12 cellular contexts compared by ENCODE assay signal in the genomic region with DNA sequence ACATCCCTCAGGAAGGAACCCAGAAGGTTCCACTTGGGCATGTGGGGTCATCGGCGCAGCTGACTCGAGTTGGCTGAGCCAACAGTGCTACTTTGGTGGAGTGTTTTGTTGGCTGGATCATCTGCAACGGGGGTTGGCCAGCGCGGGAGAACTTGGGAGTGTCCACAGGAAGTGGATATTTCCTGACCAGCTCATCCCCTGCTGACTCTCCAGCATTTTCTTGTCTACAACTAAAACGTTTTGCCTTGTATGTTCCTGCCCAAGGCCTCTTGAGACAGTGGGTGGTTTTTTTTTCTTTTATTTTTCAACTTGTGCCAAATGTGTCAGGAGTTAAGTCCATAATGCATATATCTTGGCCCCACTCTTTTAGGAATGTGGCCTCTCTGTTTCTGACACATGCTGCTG.
A peak's percentile ranks its signal among the peaks of the same experiment; 100 is the strongest.
DNase-seq lines count a peak whose midpoint lies in the region; ATAC-seq and TF ChIP-seq lines count a peak whose summit lies in the region.
"Had no signal": no experiment of that assay in that cellular context is flagged by ENCODE, and none has a peak within 500 bp of the region (broad histone marks: within the 10 kb centered on the region; RNA-seq: fewer than 3 reads in every experiment).

No MANE protein-coding gene starts in this region.

- no peaks in the 10 kb centered on the region for H3K36me3 ChIP-seq in mesenchymal stem cell (ENCODE audit: control insufficient read depth in 1 of 2, insufficient read depth in 2 of 2, low read depth in 1 of 2, low read length in 2 of 2)

- no peak for ATAC-seq in HG02642 (IDR thresholded peaks at IDR 0.05; ENCODE audit: poor library complexity, unreplicated experiment)

- DNase-seq in NCI-H226, result peak; percentile 88
- peak; percentile 72 for DNase-seq in epithelial cell of esophagus (ENCODE audit: low read depth)
- DNase-seq in mesenchymal stem cell, result peak; percentile 89
- DNase-seq in ureter (ENCODE audit: low spot score), result peak; percentile 47
- no peak for DNase-seq in NCI-H2196 (lab: John Stamatoyannopoulos, UW; ENCODE audit: unreplicated experiment)
- no peak for DNase-seq in activated effector memory CD4-positive, alpha-beta T cell treated with anti-CD3 and anti-CD28 coated beads, Interleukin-2, amount 50 U/mL, for 16 hours
- DNase-seq in NCI-H1105 treated with DMSO at 0.1 percent for 48 hours (lab: John Stamatoyannopoulos, UW), result no peak
- DNase-seq: activated naive CD4-positive, alpha-beta T cell; small intestine had no signal

- no peak overlapping the region for H2BK5ac ChIP-seq in mesenchymal stem cell (ENCODE audit: low read depth, low read length, poor library complexity, severe bottlenecking)

- peaks cover 4% of the 10 kb centered on the region for H3K4me1 ChIP-seq in mesenchymal stem cell (ENCODE audit: control insufficient read depth, insufficient read depth, low read depth, low read length)

- no peak overlapping the region for H2AK5ac ChIP-seq in mesenchymal stem cell (ENCODE audit: low read length, severe bottlenecking)

- no peak overlapping the region for H3K27ac ChIP-seq in mesenchymal stem cell (ENCODE audit: low read length, poor library complexity, severe bottlenecking)
- H3K27ac ChIP-seq: HL-60, VCaP had no signal

- WGBS in mesenchymal stem cell, result 48% methylated on average over 3 of the region's 7 CpGs

- no peak overlapping the region for H3K14ac ChIP-seq in mesenchymal stem cell (ENCODE audit: low read length in 2 of 2)

- no peak for TF ChIP-seq CTCF in epithelial cell of esophagus (IDR thresholded peaks at IDR 0.05; ENCODE audit: insufficient read depth, low read depth, low read length, missing control alignments)

- no peak overlapping the region for H3K18ac ChIP-seq in mesenchymal stem cell (ENCODE audit: low read depth in 1 of 2, low read length in 2 of 2)

- H2BK120ac ChIP-seq in mesenchymal stem cell (ENCODE audit: low read depth, low read length), result no peak overlapping the region

- peak overlapping the region; percentile 66 for H3K9ac ChIP-seq in mesenchymal stem cell (ENCODE audit: low read length)

- H3K4me2 ChIP-seq in mesenchymal stem cell (ENCODE audit: low read length, poor library complexity, severe bottlenecking), result no peak overlapping the region

- H2BK15ac ChIP-seq in mesenchymal stem cell (ENCODE audit: low read depth, poor library complexity, severe bottlenecking), result no peak overlapping the region

- H3K9me3 ChIP-seq in mesenchymal stem cell (ENCODE audit: control insufficient read depth, low read length), result no peaks in the 10 kb centered on the region

- no peak overlapping the region for H2AFZ ChIP-seq in mesenchymal stem cell (ENCODE audit: low read depth, low read length)

- no peak overlapping the region for H2BK12ac ChIP-seq in mesenchymal stem cell (ENCODE audit: low read length in 2 of 2)

- no peaks in the 10 kb centered on the region for H3K27me3 ChIP-seq in mesenchymal stem cell (ENCODE audit: control insufficient read depth in 1 of 2, insufficient read depth in 1 of 2, low read length in 2 of 2)

- H3K23ac ChIP-seq in mesenchymal stem cell (ENCODE audit: low read length in 2 of 2), result no peak overlapping the region

- H3K4ac ChIP-seq in mesenchymal stem cell (ENCODE audit: low read depth in 1 of 2, low read length in 2 of 2), result no peak overlapping the region

- no peak overlapping the region for H3K4me3 ChIP-seq in epithelial cell of esophagus (ENCODE audit: low read length)
- H3K4me3 ChIP-seq in mesenchymal stem cell (ENCODE audit: insufficient read depth in 1 of 2, low read depth in 1 of 2, low read length in 2 of 2), result peak overlapping the region in 1 of 2 experiments; percentile 16

- no peak overlapping the region for H4K91ac ChIP-seq in mesenchymal stem cell (ENCODE audit: low read length)

- no peaks in the 10 kb centered on the region for H3K79me1 ChIP-seq in mesenchymal stem cell (replicated peaks; ENCODE audit: low read length, poor library complexity, severe bottlenecking)

- H4K8ac ChIP-seq in mesenchymal stem cell (ENCODE audit: low read length), result no peak overlapping the region

Comparison
In these comparisons a context has a peak if more than half of its experiments do, and no peak if none do; other contexts are left out.
1. DNase-seq: peak in NCI-H226 (single experiment), epithelial cell of esophagus (single experiment), mesenchymal stem cell (single experiment) and ureter (single experiment); none in NCI-H2196 (single experiment), activated effector memory CD4-positive, alpha-beta T cell treated with anti-CD3 and anti-CD28 coated beads, Interleukin-2, amount 50 U/mL, for 16 hours (single experiment) and NCI-H1105 treated with DMSO at 0.1 percent for 48 hours (single experiment).